In genomic region chr14:75981826-75982723, GRCh38 we compare ENCODE assay signal across 8 cellular contexts. TPM values are rescaled to one million over a fixed set of nuclear protein-coding genes. Genes with fewer than 3 reads are reported as not detected.
DNase-seq lines count a peak whose midpoint lies in the region; ATAC-seq, FAIRE-seq and TF ChIP-seq lines count a peak whose summit lies in the region.

TGFB3 (minus strand) TSS chr14:75981995; CDS start chr14:75980893, 1,102 bp downstream.

- no peaks in the 10 kb centered on the region; the same call in 1 of the 2 replicates for H4K20me1 ChIP-seq in GM23338 (replicated peaks; ENCODE audit: insufficient read depth)
- no peaks in the 10 kb centered on the region for H4K20me1 ChIP-seq in osteoblast (ENCODE audit: insufficient read depth, low read length)

- intact Hi-C loops in head of caudate nucleus (cut with DNase I) = loop anchor here (2.0 to 5.0 kb wide), 3 partner anchors 75 to 271 kb away; no protein-coding TSS in a partner anchor

- H3K4me2 ChIP-seq in GM23338 = peak within 1 kb of the TSS; percentile 96
- peak within 1 kb of the TSS; percentile 94 for H3K4me2 ChIP-seq in osteoblast (ENCODE audit: insufficient read depth, low read length)

- peaks cover 38% of the 10 kb centered on the region for H3K4me1 Mint-ChIP-seq in GM23338
- H3K4me1 Mint-ChIP-seq in activated naive CD8-positive, alpha-beta T cell treated with anti-CD3 and anti-CD28 coated beads for 36 hours = peaks cover 40% of the 10 kb centered on the region

- H3K36me3 ChIP-seq in GM23338 (ENCODE audit: insufficient read depth) = no peaks in the 10 kb centered on the region
- H3K36me3 ChIP-seq in osteoblast (ENCODE audit: insufficient read depth, low read length) = no peaks in the 10 kb centered on the region
- H3K36me3 ChIP-seq in suprapubic skin = no peaks in the 10 kb centered on the region

- H3K4me3 ChIP-seq in GM23338 (peak within 1 kb of the TSS; percentile 97), osteoblast (ENCODE audit: insufficient read depth, low read length) (peak within 1 kb of the TSS; percentile 86), suprapubic skin (peak within 1 kb of the TSS; percentile 83)

- peaks cover 24% of the 10 kb centered on the region for H3K4me1 ChIP-seq in GM23338 (ENCODE audit: insufficient read depth)
- peaks cover 45% of the 10 kb centered on the region for H3K4me1 ChIP-seq in osteoblast (ENCODE audit: insufficient read depth, low read length)
- peaks cover 64% of the 10 kb centered on the region for H3K4me1 ChIP-seq in suprapubic skin

- H3K79me2 ChIP-seq in GM23338 (replicated peaks; ENCODE audit: insufficient read depth) = peaks cover 8% of the 10 kb centered on the region; the same call in 1 of the 2 replicates
- H3K79me2 ChIP-seq in osteoblast (ENCODE audit: insufficient read depth, low read length) = peaks cover 14% of the 10 kb centered on the region

- no peak for FAIRE-seq in D721Med (lab: Jason Lieb, UNC)

- peak within 1 kb of the TSS; percentile 84 for H3K4me3 Mint-ChIP-seq in GM23338
- peak within 1 kb of the TSS; percentile 83 for H3K4me3 Mint-ChIP-seq in activated naive CD8-positive, alpha-beta T cell treated with anti-CD3 and anti-CD28 coated beads for 36 hours

- H3K9me3 ChIP-seq in osteoblast (ENCODE audit: low read depth, low read length) (no peaks in the 10 kb centered on the region), suprapubic skin (no peaks in the 10 kb centered on the region)

- peak; percentile 66 for ATAC-seq in GM23338

- DNase-seq in D721Med (ENCODE audit: insufficient read length, low spot score) (peak; percentile 63), GM23338 (ENCODE audit: low spot score) (peak; percentile 88), NCI-H1092 treated with DMSO at 0.1 percent for 48 hours (lab: John Stamatoyannopoulos, UW) (peak; percentile 77), SKM-1 treated with dmso at 0.1 percent for 144 hours (lab: John Stamatoyannopoulos, UW; ENCODE audit: unreplicated experiment) (peak; percentile 1), head of caudate nucleus (peak; percentile 71 to 96 (median 90)), osteoblast (ENCODE audit: insufficient read length, low spot score, missing footprints) (peak; percentile 95), suprapubic skin (ENCODE audit: low spot score in 2 of 2) (peak; percentile 92 to 94)
- DNase-seq in activated naive CD8-positive, alpha-beta T cell treated with anti-CD3 and anti-CD28 coated beads for 36 hours = peak; percentile 74

- no peak within 1 kb of the TSS for H3K27ac Mint-ChIP-seq in GM23338
- H3K27ac Mint-ChIP-seq in activated naive CD8-positive, alpha-beta T cell treated with anti-CD3 and anti-CD28 coated beads for 36 hours = peak within 1 kb of the TSS; percentile 80

- under 1% methylated on average over 30 of the region's 64 CpGs for WGBS in suprapubic skin

- H2AFZ ChIP-seq in GM23338 (peak within 1 kb of the TSS; percentile 97), osteoblast (ENCODE audit: low read length) (peak within 1 kb of the TSS; percentile 93)

- TF ChIP-seq CTCF in D721Med (IDR thresholded peaks at IDR 0.05; ENCODE audit: insufficient read depth, missing control alignments) (peak; percentile 69), GM23338 (conservative IDR thresholded peaks at IDR 0.05; ENCODE audit: low read depth in 2 of 2) (peak; percentile 41 to 75), osteoblast (IDR thresholded peaks at IDR 0.05; ENCODE audit: extremely low read depth, low read depth, low read length) (peak; percentile 43), suprapubic skin (IDR thresholded peaks at IDR 0.05) (peak; percentile 4 to 75)

- no peaks in the 10 kb centered on the region for H3K9me2 ChIP-seq in GM23338 (ENCODE audit: insufficient read depth)

- no peaks in the 10 kb centered on the region; the same call in 2 of the 3 replicates for H3K9me3 Mint-ChIP-seq in GM23338
- H3K9me3 Mint-ChIP-seq in activated naive CD8-positive, alpha-beta T cell treated with anti-CD3 and anti-CD28 coated beads for 36 hours = no peaks in the 10 kb centered on the region

- no peaks in the 10 kb centered on the region for H3K36me3 Mint-ChIP-seq in GM23338 (ENCODE audit: low read depth)
- no peaks in the 10 kb centered on the region for H3K36me3 Mint-ChIP-seq in activated naive CD8-positive, alpha-beta T cell treated with anti-CD3 and anti-CD28 coated beads for 36 hours

- no peak for TF ChIP-seq EP300 in suprapubic skin (IDR thresholded peaks at IDR 0.05)

- 0 out of 2 replicates have a peak, but pooled peaks cover 2% of the 10 kb centered on the region for H3F3A ChIP-seq in GM23338 (replicated peaks; ENCODE audit: low read depth)

- H3K27me3 Mint-ChIP-seq in GM23338 (ENCODE audit: insufficient read depth, low read depth, poor library complexity) = peaks cover 26% of the 10 kb centered on the region
- H3K27me3 Mint-ChIP-seq in activated naive CD8-positive, alpha-beta T cell treated with anti-CD3 and anti-CD28 coated beads for 36 hours = no peaks in the 10 kb centered on the region

- no peak within 1 kb of the TSS for H3K27ac ChIP-seq in GM23338 (ENCODE audit: low read depth)
- H3K27ac ChIP-seq in osteoblast (ENCODE audit: low read depth, low read length) = peak within 1 kb of the TSS; percentile 85
- peak within 1 kb of the TSS; percentile 93 for H3K27ac ChIP-seq in suprapubic skin

- H3K27me3 ChIP-seq in GM23338 (ENCODE audit: insufficient read depth) (peaks cover 38% of the 10 kb centered on the region), osteoblast (ENCODE audit: insufficient read depth, low read length) (no peaks in the 10 kb centered on the region), suprapubic skin (no peaks in the 10 kb centered on the region)

- peak in 1 of 2 donors; percentile 54 for TF ChIP-seq POLR2A in suprapubic skin (IDR thresholded peaks at IDR 0.05)

TF ChIP-seq in GM23338, 12 proteins besides CTCF, POLR2A, EP300 and RAD21:
- TF ChIP-seq JUNB (IDR thresholded peaks at IDR 0.05; ENCODE audit: unreplicated experiment) (no peak), CREB1 (CRISPR knock-in tag; IDR thresholded peaks at IDR 0.05; ENCODE audit: low read depth) (peak; percentile 15; the same call in 1 of the 2 replicates), POLR2AphosphoS5 (IDR thresholded peaks at IDR 0.05; ENCODE audit: low read depth) (peak; percentile 32; the same call in 1 of the 2 replicates)

RNA-seq across cellular contexts. Expression of gene TGFB3, which starts in this region (rescaled TPM):
- 0.17 and 0.35 TPM in 2 replicates for total RNA-seq in GM23338 (2014; rRNA removed; shearing (Covaris generic))
- 0.50 and 0.87 TPM in 2 replicates for polyA plus RNA-seq in GM23338 (2016; fragmentation: Nextera tagmentation; extraction: Ambion mirVana)
- 1 to 10 TPM; 2.4 to 3.8 TPM for total RNA-seq in activated naive CD8-positive, alpha-beta T cell treated with anti-CD3 and anti-CD28 coated beads for 36 hours
- total RNA-seq in osteoblast = 11.6 and 16.5 TPM in 2 replicates
- 1 to 10 TPM; 3.3 to 6.4 (median 5.0) TPM for total RNA-seq in suprapubic skin

Comparison
In these comparisons a context has a peak if more than half of its experiments do, and no peak if none do; other contexts are left out.
1. Peak in DNase-seq, ATAC-seq, H3K4me3 ChIP-seq and H3K4me2 ChIP-seq in GM23338; RNA of the gene not detected or under 1 TPM.
2. DNase-seq: peak in every context shown above with its lines; median percentile 95 in osteoblast; 93 in suprapubic skin; 90 in head of caudate nucleus; 88 in GM23338; 77 in NCI-H1092 treated with DMSO at 0.1 percent for 48 hours; 74 in activated naive CD8-positive, alpha-beta T cell treated with anti-CD3 and anti-CD28 coated beads for 36 hours; 63 in D721Med; 1 in SKM-1 treated with dmso at 0.1 percent for 144 hours.